Comparison of ENCODE assay signal across 13 cellular contexts in the genomic region with DNA sequence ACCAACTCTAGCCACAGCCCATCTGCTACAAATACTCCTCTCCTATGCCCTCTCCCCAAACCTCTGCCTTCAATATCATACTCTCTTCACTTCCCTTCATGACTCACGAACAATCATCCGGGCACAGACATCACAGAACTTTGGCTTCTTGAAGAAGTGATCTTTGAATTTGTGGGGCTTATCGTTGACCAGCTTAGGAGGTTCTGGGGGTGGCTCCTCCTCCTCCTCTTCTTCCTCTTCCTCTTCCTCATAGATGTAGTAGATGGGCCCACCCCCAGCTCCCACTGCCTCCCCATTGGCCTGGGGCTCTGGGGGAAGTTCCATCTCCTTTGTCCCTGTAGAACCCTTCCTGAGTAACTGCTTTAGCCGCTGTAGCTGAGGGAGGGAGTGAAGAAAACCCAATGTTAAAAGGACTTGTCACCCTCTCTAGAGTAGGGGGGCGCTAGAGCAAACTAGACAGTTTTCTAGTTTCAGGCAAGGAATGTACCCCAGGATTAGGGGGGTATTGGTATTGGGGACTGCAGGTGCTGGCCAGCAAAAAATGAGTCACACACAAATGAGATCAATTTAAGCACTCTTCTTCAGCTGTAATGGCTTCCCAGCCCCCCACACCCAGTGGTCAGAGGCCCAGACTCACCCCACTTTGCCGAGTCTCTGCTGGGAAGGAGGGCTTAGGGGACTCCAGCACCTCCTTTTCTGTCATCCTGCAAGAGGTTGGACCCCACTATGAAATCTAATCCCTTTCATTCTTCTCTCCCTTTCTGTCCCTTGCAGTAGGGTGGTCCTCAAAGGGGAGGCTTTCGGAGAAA. TPM values are rescaled to one million over a fixed set of nuclear protein-coding genes. Genes with fewer than 3 reads are reported as not detected.
A peak's percentile ranks its signal among the peaks of the same experiment; 100 is the strongest.
DNase-seq lines count a peak whose midpoint lies in the region; ATAC-seq, FAIRE-seq and TF ChIP-seq lines count a peak whose summit lies in the region.
"Had no signal": no experiment of that assay in that cellular context is flagged by ENCODE, and none has a peak within 500 bp of the region (broad histone marks: within the 10 kb centered on the region; RNA-seq: fewer than 3 reads in every experiment).

No MANE protein-coding gene starts in this region.

- TF ChIP-seq POLR2A in right lobe of liver (IDR thresholded peaks at IDR 0.05) (no peak), HepG2 (IDR thresholded peaks at IDR 0.05; ENCODE audit: insufficient read depth in 1 of 2, low read depth in 2 of 2, low read length in 2 of 2) (no peak), Raji (IDR thresholded peaks at IDR 0.05; ENCODE audit: insufficient read depth, low read depth, low read length) (peak; percentile 31; the same call in 1 of the 2 replicates)

- H3K4me3 ChIP-seq in right lobe of liver = no peak overlapping the region
- no peak overlapping the region for H3K4me3 ChIP-seq in HepG2 (replicated peaks in 1 of 3; ENCODE audit: insufficient read depth in 1 of 3, low read depth in 2 of 3, low read length in 3 of 3)

- H3K9me3 ChIP-seq in right lobe of liver (no peaks in the 10 kb centered on the region), HepG2 (ENCODE audit: low read length) (no peaks in the 10 kb centered on the region)
- H3K9me3 ChIP-seq: spleen had no signal

- H3K36me3 ChIP-seq in right lobe of liver = no peaks in the 10 kb centered on the region
- H3K36me3 ChIP-seq in HepG2 (replicated peaks in 1 of 2; ENCODE audit: control insufficient read depth in 1 of 2, insufficient read depth in 2 of 2, low read length in 2 of 2) = no peaks in the 10 kb centered on the region

- H2AFZ ChIP-seq in HepG2 (ENCODE audit: low read length) = no peak overlapping the region

- peak in 3 of 4 donors; percentile 11 to 48 (median 42) for ATAC-seq in right lobe of liver
- ATAC-seq in HepG2 = no peak
- no peak for ATAC-seq in GM19023 (IDR thresholded peaks at IDR 0.05; ENCODE audit: unreplicated experiment)
- ATAC-seq in GM18517 (IDR thresholded peaks at IDR 0.05; ENCODE audit: unreplicated experiment) = no peak

- DNase-seq in right lobe of liver (no peak), HepG2 (ENCODE audit: low spot score) (no peak), cardiac septum (ENCODE audit: low spot score) (peak; percentile 71), ureter (ENCODE audit: low spot score) (no peak), cerebellar cortex (ENCODE audit: low spot score) (no peak)
- DNase-seq: NCI-H2107, spleen had no signal

- TF ChIP-seq CTCF in right lobe of liver (IDR thresholded peaks at IDR 0.05) (no peak), HepG2 (CRISPR knock-in tag; IDR thresholded peaks at IDR 0.05) (no peak)

- no peaks in the 10 kb centered on the region for H3K79me2 ChIP-seq in HepG2 (ENCODE audit: insufficient read depth, low read length)

- POLR2A ChIA-PET in HepG2 (lab: Yijun Ruan, JAX) = no interaction called here

- in situ Hi-C loops in HepG2 (cut with HindIII; ENCODE audit: extremely low pct_ligation_motif_present, low pct_unique_long_range_greater_than_20kb) = no loop called here

- TF ChIP-seq RAD21 in HepG2 (CRISPR knock-in tag; IDR thresholded peaks at IDR 0.05) = no peak

- intact Hi-C loops in right lobe of liver (cut with DNase I) = no loop called here
- intact Hi-C loops in HepG2 (cut with micrococcal nuclease; ENCODE audit: unreplicated experiment) = no loop called here
- intact Hi-C loops in cardiac septum (cut with DNase I) = no loop called here

- H3K27ac ChIP-seq in right lobe of liver (no peak overlapping the region), HepG2 (ENCODE audit: extremely low read length, insufficient read depth, low read length) (no peak overlapping the region)
- H3K27ac ChIP-seq: RWPE1 had no signal

- FAIRE-seq in HepG2 (lab: Jason Lieb, UNC) = no peak
- FAIRE-seq: astrocyte, endothelial cell of umbilical vein had no signal

- CTCF ChIA-PET in HepG2 (lab: Yijun Ruan, JAX; ENCODE audit: low intra/inter-chr PET ratio, low total read pairs) = no interaction called here

- BruUV-seq in HepG2 (replicated peaks; lab: Mats Ljungman, UMichigan) = no TSS peak

- H3K4me1 ChIP-seq in right lobe of liver (peaks cover 0 to 7% (median 2%) of the 10 kb centered on the region in 4 donors), HepG2 (ENCODE audit: insufficient read depth, low read length) (peaks cover 12% of the 10 kb centered on the region; the same call in 1 of the 2 replicates)

- no peak overlapping the region for H3K4me2 ChIP-seq in HepG2 (ENCODE audit: low read depth, low read length)

- no peaks in the 10 kb centered on the region for H3K27me3 ChIP-seq in right lobe of liver
- peaks cover 1 to 10% of the 10 kb centered on the region in 2 experiments; a peak in 2 of 5 replicates for H3K27me3 ChIP-seq in HepG2 (ENCODE audit: control insufficient read depth in 1 of 2, insufficient read depth in 2 of 2, low read length in 2 of 2)

- TF ChIP-seq EP300 in HepG2 (IDR thresholded peaks at IDR 0.05; ENCODE audit: low read depth in 2 of 2, low read length in 2 of 2) = no peak
- TF ChIP-seq EP300 in HepG2 (CRISPR knock-in tag; IDR thresholded peaks at IDR 0.05; ENCODE audit: borderline replicate concordance) = no peak

- H4K20me1 ChIP-seq in HepG2 (ENCODE audit: insufficient read depth, low read length) = no peaks in the 10 kb centered on the region

- 69% methylated on average over 6 of the region's 7 CpGs for WGBS in right lobe of liver (ENCODE audit: insufficient coverage, low coverage, low lambda C conversion rate, missing lambda C conversion rate)
- WGBS in HepG2 (ENCODE audit: low lambda C conversion rate) = 59% methylated on average over 7 of the region's 7 CpGs

- H3K9ac ChIP-seq in HepG2 (ENCODE audit: insufficient read depth, low read depth, low read length) = no peak overlapping the region

RNA-seq across cellular contexts. Expression of a gene that starts 1.8 kb away (rescaled TPM):
- total RNA-seq in right lobe of liver = 1 to 10 TPM in 5 of 6 experiments, under 1 TPM in 1; 0.98 to 4.5 (median 1.8) TPM
- 0.14 and 0.18 TPM in 2 replicates for total RNA-seq in HepG2 (2016; rRNA removed; fragmentation: Illumina TruSeq; extraction: Trizol)
- not detected in 2 replicates for total RNA-seq in HepG2 (2016; cell fraction: cytosol; rRNA removed; fragmentation: Illumina TruSeq; extraction: Trizol; ENCODE audit: low read depth)
- 0.25 and 0.26 TPM in 2 replicates for total RNA-seq in HepG2 (2016; cell fraction: insoluble cytoplasmic fraction; rRNA removed; fragmentation: Illumina TruSeq; extraction: Trizol)
- not detected in 2 replicates for total RNA-seq in HepG2 (2016; cell fraction: membrane; rRNA removed; fragmentation: Illumina TruSeq; extraction: Trizol)
- total RNA-seq in HepG2 (2016; cell fraction: nucleus; rRNA removed; fragmentation: Illumina TruSeq; extraction: Trizol) = 0.34 and 0.62 TPM in 2 replicates
- 0.22 and 0.27 TPM in 2 replicates for polyA plus RNA-seq in HepG2 (2011; rRNA removed)
- 0.05 and 0.17 TPM in 2 replicates for polyA plus RNA-seq in HepG2 (2011; cell fraction: cytosol; rRNA removed)
- polyA plus RNA-seq in HepG2 (2011; cell fraction: nucleus; rRNA removed) = 1.3 TPM in 2 replicates
- polyA plus RNA-seq in HepG2 (2012) = 0.34 and 0.49 TPM in 2 replicates
- 0.12 TPM in 1 of 2 replicates, not detected in the other for polyA plus RNA-seq in HepG2 (2016; cell fraction: cytosol; fragmentation: Illumina TruSeq; extraction: Trizol; ENCODE audit: low read depth)
- polyA plus RNA-seq in HepG2 (2016; cell fraction: insoluble cytoplasmic fraction; fragmentation: Illumina TruSeq; extraction: Trizol; ENCODE audit: low read depth) = 0.19 and 0.38 TPM in 2 replicates
- polyA plus RNA-seq in HepG2 (2016; cell fraction: membrane; fragmentation: Illumina TruSeq; extraction: Trizol; ENCODE audit: low read depth) = 0.18 TPM in 1 of 2 replicates, not detected in the other
- polyA plus RNA-seq in HepG2 (2016; cell fraction: nucleus; fragmentation: Illumina TruSeq; extraction: Trizol; ENCODE audit: insufficient read depth, low read depth) = 1.4 and 2.4 TPM in 2 replicates
- polyA minus RNA-seq in HepG2 (2011; rRNA and poly(A)+ RNA removed; ENCODE audit: low replicate concordance) = 0.54 TPM in 1 of 2 replicates, not detected in the other
- polyA minus RNA-seq in HepG2 (2011; cell fraction: cytosol; rRNA and poly(A)+ RNA removed) = not detected in 2 replicates
- polyA minus RNA-seq in HepG2 (2011; cell fraction: nucleus; rRNA and poly(A)+ RNA removed) = 0.99 and 1.3 TPM in 2 replicates
- 0.94 TPM for total RNA-seq in cardiac septum
- total RNA-seq in ureter = 3.0 TPM

RNA-seq across cellular contexts. Expression of a gene that starts 19.6 kb away (rescaled TPM):
- total RNA-seq in right lobe of liver = 100 to 1,000 TPM; 157 to 228 (median 194) TPM
- 181 and 184 TPM in 2 replicates for total RNA-seq in HepG2 (2016; rRNA removed; fragmentation: Illumina TruSeq; extraction: Trizol)
- 34.5 and 40.7 TPM in 2 replicates for total RNA-seq in HepG2 (2016; cell fraction: cytosol; rRNA removed; fragmentation: Illumina TruSeq; extraction: Trizol; ENCODE audit: low read depth)
- 185 and 193 TPM in 2 replicates for total RNA-seq in HepG2 (2016; cell fraction: insoluble cytoplasmic fraction; rRNA removed; fragmentation: Illumina TruSeq; extraction: Trizol)
- total RNA-seq in HepG2 (2016; cell fraction: membrane; rRNA removed; fragmentation: Illumina TruSeq; extraction: Trizol) = 86.2 and 91.5 TPM in 2 replicates
- 87.0 and 104 TPM in 2 replicates for total RNA-seq in HepG2 (2016; cell fraction: nucleus; rRNA removed; fragmentation: Illumina TruSeq; extraction: Trizol)
- 393 and 420 TPM in 2 replicates for polyA plus RNA-seq in HepG2 (2011; rRNA removed)
- 388 and 543 TPM in 2 replicates for polyA plus RNA-seq in HepG2 (2011; cell fraction: cytosol; rRNA removed)
- polyA plus RNA-seq in HepG2 (2011; cell fraction: nucleus; rRNA removed) = 527 and 559 TPM in 2 replicates
- 193 and 317 TPM in 2 replicates for polyA plus RNA-seq in HepG2 (2012)
- 47.3 and 51.9 TPM in 2 replicates for polyA plus RNA-seq in HepG2 (2016; cell fraction: cytosol; fragmentation: Illumina TruSeq; extraction: Trizol; ENCODE audit: low read depth)
- 228 and 257 TPM in 2 replicates for polyA plus RNA-seq in HepG2 (2016; cell fraction: insoluble cytoplasmic fraction; fragmentation: Illumina TruSeq; extraction: Trizol; ENCODE audit: low read depth)
- polyA plus RNA-seq in HepG2 (2016; cell fraction: membrane; fragmentation: Illumina TruSeq; extraction: Trizol; ENCODE audit: low read depth) = 85.7 and 97.2 TPM in 2 replicates
- polyA plus RNA-seq in HepG2 (2016; cell fraction: nucleus; fragmentation: Illumina TruSeq; extraction: Trizol; ENCODE audit: insufficient read depth, low read depth) = 161 and 174 TPM in 2 replicates
- polyA minus RNA-seq in HepG2 (2011; rRNA and poly(A)+ RNA removed; ENCODE audit: low replicate concordance) = 452 and 685 TPM in 2 replicates
- 216 and 224 TPM in 2 replicates for polyA minus RNA-seq in HepG2 (2011; cell fraction: cytosol; rRNA and poly(A)+ RNA removed)
- polyA minus RNA-seq in HepG2 (2011; cell fraction: nucleus; rRNA and poly(A)+ RNA removed) = 130 and 151 TPM in 2 replicates
- total RNA-seq in cardiac septum = 38.8 TPM
- 97.4 TPM for total RNA-seq in ureter

RNA-seq across cellular contexts. Expression of a gene that starts 32.5 kb away (rescaled TPM):
- total RNA-seq in right lobe of liver (1 to 10 TPM in 2 of 6 experiments, under 1 TPM in 1, not detected in 3; 0.87 to 1.5 (median 1.2) TPM), HepG2 (2016; rRNA removed; fragmentation: Illumina TruSeq; extraction: Trizol) (not detected in 2 replicates), cardiac septum (20.0 TPM), ureter (not detected)
- not detected in 2 replicates for total RNA-seq in HepG2 (2016; cell fraction: cytosol; rRNA removed; fragmentation: Illumina TruSeq; extraction: Trizol; ENCODE audit: low read depth)
- not detected in 2 replicates for total RNA-seq in HepG2 (2016; cell fraction: insoluble cytoplasmic fraction; rRNA removed; fragmentation: Illumina TruSeq; extraction: Trizol)
- not detected in 2 replicates for total RNA-seq in HepG2 (2016; cell fraction: membrane; rRNA removed; fragmentation: Illumina TruSeq; extraction: Trizol)
- total RNA-seq in HepG2 (2016; cell fraction: nucleus; rRNA removed; fragmentation: Illumina TruSeq; extraction: Trizol) = not detected in 2 replicates
- polyA plus RNA-seq in HepG2 (2011; rRNA removed) = 0.13 and 0.24 TPM in 2 replicates
- 0.18 and 0.24 TPM in 2 replicates for polyA plus RNA-seq in HepG2 (2011; cell fraction: cytosol; rRNA removed)
- 0.54 and 0.55 TPM in 2 replicates for polyA plus RNA-seq in HepG2 (2011; cell fraction: nucleus; rRNA removed)
- 1.9 and 2.5 TPM in 2 replicates for polyA plus RNA-seq in HepG2 (2012)
- polyA plus RNA-seq in HepG2 (2016; cell fraction: cytosol; fragmentation: Illumina TruSeq; extraction: Trizol; ENCODE audit: low read depth) = not detected in 2 replicates
- not detected in 2 replicates for polyA plus RNA-seq in HepG2 (2016; cell fraction: insoluble cytoplasmic fraction; fragmentation: Illumina TruSeq; extraction: Trizol; ENCODE audit: low read depth)
- not detected in 2 replicates for polyA plus RNA-seq in HepG2 (2016; cell fraction: membrane; fragmentation: Illumina TruSeq; extraction: Trizol; ENCODE audit: low read depth)
- polyA plus RNA-seq in HepG2 (2016; cell fraction: nucleus; fragmentation: Illumina TruSeq; extraction: Trizol; ENCODE audit: insufficient read depth, low read depth) = not detected in 2 replicates
- 0.30 and 2.2 TPM in 2 replicates for polyA minus RNA-seq in HepG2 (2011; rRNA and poly(A)+ RNA removed; ENCODE audit: low replicate concordance)
- not detected in 2 replicates for polyA minus RNA-seq in HepG2 (2011; cell fraction: cytosol; rRNA and poly(A)+ RNA removed)
- 0.25 TPM in 1 of 2 replicates, not detected in the other for polyA minus RNA-seq in HepG2 (2011; cell fraction: nucleus; rRNA and poly(A)+ RNA removed)
- total RNA-seq: endothelial cell of umbilical vein had no signal

Comparison
In these comparisons a context has a peak if more than half of its experiments do, and no peak if none do; other contexts are left out.
1. ATAC-seq: peak in right lobe of liver (3 of 4); none in HepG2 (single experiment), GM19023 (single experiment) and GM18517 (single experiment).